1 cellular context compared by ENCODE assay signal in genomic region chrX:19990519-19991349, GRCh38.
TF ChIP-seq lines count a peak whose summit lies in the region.

Gene BCLAF3 (minus strand): TSS chrX:19991061. CDS start chrX:19970264, 20,797 bp downstream.

TF ChIP-seq in HEK293, 187 proteins besides CTCF, POLR2A, EP300 and RAD21 (continued from another document):
- TF ChIP-seq PRDM10 (tag by site-specific recombination; IDR thresholded peaks at IDR 0.05) (peak; percentile 48), KLF8 (tag by site-specific recombination; IDR thresholded peaks at IDR 0.05) (peak; percentile 27; the same call in 1 of the 2 replicates), GLIS2 (tag by site-specific recombination; IDR thresholded peaks at IDR 0.05) (peak; percentile 44; the same call in 1 of the 2 replicates), TSHZ1 (tag by site-specific recombination; IDR thresholded peaks at IDR 0.05; ENCODE audit: borderline replicate concordance) (no peak), ZNF776 (tag by site-specific recombination; IDR thresholded peaks at IDR 0.05; ENCODE audit: borderline replicate concordance) (no peak), PATZ1 (tag by site-specific recombination; IDR thresholded peaks at IDR 0.05) (peak; percentile 42), ZNF202 (tag by site-specific recombination; IDR thresholded peaks at IDR 0.05; ENCODE audit: borderline replicate concordance) (no peak), SP2 (tag by site-specific recombination; IDR thresholded peaks at IDR 0.05) (peak; percentile 46; the same call in 1 of the 2 replicates), MZF1 (tag by site-specific recombination; IDR thresholded peaks at IDR 0.05; ENCODE audit: borderline replicate concordance) (no peak), FEZF1 (tag by site-specific recombination; IDR thresholded peaks at IDR 0.05) (no peak), ZNF335 (tag by site-specific recombination; conservative IDR thresholded peaks at IDR 0.05) (peak; percentile 85), REST (tag by site-specific recombination; IDR thresholded peaks at IDR 0.05) (peak; percentile 71; the same call in 1 of the 2 replicates), ZFP37 (tag by site-specific recombination; IDR thresholded peaks at IDR 0.05) (no peak), ZSCAN23 (tag by site-specific recombination; IDR thresholded peaks at IDR 0.05) (no peak), ZEB2 (tag by site-specific recombination; IDR thresholded peaks at IDR 0.05) (peak; percentile 36; the same call in 1 of the 2 replicates), HOXA7 (CRISPR knock-in tag; IDR thresholded peaks at IDR 0.05; ENCODE audit: borderline replicate concordance) (no peak), HIC1 (tag by site-specific recombination; IDR thresholded peaks at IDR 0.05) (peak; percentile 35; the same call in 1 of the 2 replicates), ZNF777 (tag by site-specific recombination; IDR thresholded peaks at IDR 0.05; ENCODE audit: borderline replicate concordance) (peak; percentile 78; the same call in 1 of the 2 replicates), INSM2 (tag by site-specific recombination; IDR thresholded peaks at IDR 0.05) (no peak), ZNF366 (tag by site-specific recombination; conservative IDR thresholded peaks at IDR 0.05) (no peak), ZBTB49 (tag by site-specific recombination; IDR thresholded peaks at IDR 0.05; ENCODE audit: low read depth) (no peak), KLF17 (tag by site-specific recombination; IDR thresholded peaks at IDR 0.05) (peak; percentile 15; the same call in 1 of the 2 replicates), KLF16 (tag by site-specific recombination; IDR thresholded peaks at IDR 0.05) (0 out of 2 replicates have a peak, but pooled peaks have one; percentile 25), ZSCAN18 (tag by site-specific recombination; IDR thresholded peaks at IDR 0.05) (no peak), SCRT2 (tag by site-specific recombination; IDR thresholded peaks at IDR 0.05) (no peak), ZBTB48 (tag by site-specific recombination; IDR thresholded peaks at IDR 0.05) (0 out of 2 replicates have a peak, but pooled peaks have one; percentile 46)
